Comparison of ENCODE assay signal across 8 cellular contexts in genomic region chr6:113873043-113873667, GRCh38. TPM values are rescaled to one million over a fixed set of nuclear protein-coding genes. Genes with fewer than 3 reads are reported as not detected.
DNase-seq lines count a peak whose midpoint lies in the region; ATAC-seq, FAIRE-seq and TF ChIP-seq lines count a peak whose summit lies in the region.

No MANE protein-coding gene starts in this region.

- H3K36me3 ChIP-seq in GM06990 (ENCODE audit: control insufficient read depth, insufficient read depth, low read length): no peaks in the 10 kb centered on the region

- H3K4me1 Mint-ChIP-seq in osteocyte (ENCODE audit: unreplicated experiment): peaks cover 46% of the 10 kb centered on the region

- peaks cover 2% of the 10 kb centered on the region for H3K36me3 Mint-ChIP-seq in osteocyte (ENCODE audit: unreplicated experiment)

- no peaks in the 10 kb centered on the region for H3K9me3 Mint-ChIP-seq in osteocyte (ENCODE audit: unreplicated experiment)

- DNase-seq in GM06990 (ENCODE audit: extremely low read depth, insufficient read length): peak; percentile 57
- DNase-seq in caudate nucleus (lab: John Stamatoyannopoulos, UW): peak in 17 of 61 donors; percentile 0 to 26 (median 7)
- DNase-seq in osteocyte (ENCODE audit: extremely low spot score, unreplicated experiment): no peak
- DNase-seq in cerebellar cortex (ENCODE audit: low spot score): no peak
- no peak for DNase-seq in HTR-8/SVneo (ENCODE audit: insufficient read length, low spot score)
- no peak for DNase-seq in amniotic stem cell (lab: John Stamatoyannopoulos, UW)

- TF ChIP-seq CTCF in GM06990 (IDR thresholded peaks at IDR 0.05; ENCODE audit: insufficient read depth, low read length, poor library complexity, severe bottlenecking): no peak
- TF ChIP-seq CTCF in osteocyte (IDR thresholded peaks at IDR 0.05): no peak

- no peaks in the 10 kb centered on the region for H3K27me3 ChIP-seq in GM06990 (replicated peaks; ENCODE audit: control insufficient read depth, insufficient read depth, low read length)

- H3K27ac ChIP-seq in caudate nucleus (ENCODE audit: low read depth, low read length): peak overlapping the region; percentile 13

- peak; percentile 99 for ATAC-seq in GM19463 (IDR thresholded peaks at IDR 0.05; ENCODE audit: unreplicated experiment)
- peak; percentile 99 for ATAC-seq in HG03460 (IDR thresholded peaks at IDR 0.05; ENCODE audit: unreplicated experiment)

- peak overlapping the region; percentile 55 for H3K4me3 Mint-ChIP-seq in osteocyte (ENCODE audit: unreplicated experiment)

- no peak overlapping the region for H3K27ac Mint-ChIP-seq in osteocyte (ENCODE audit: unreplicated experiment)

- no peaks in the 10 kb centered on the region for H3K27me3 Mint-ChIP-seq in osteocyte (ENCODE audit: unreplicated experiment)

- H3K4me3 ChIP-seq in GM06990 (replicated peaks; ENCODE audit: low read depth, low read length): peak overlapping the region; percentile 71

- no peak for FAIRE-seq in HTR-8/SVneo (lab: Jason Lieb, UNC)

RNA-seq across cellular contexts. Expression of gene MARCKS, which starts 16.0 kb away (rescaled TPM):
- 868 and 890 TPM in 2 replicates for total RNA-seq in osteocyte
